Comparison of ENCODE assay signal across 30 cellular contexts in genomic region chr5:39586185-39586584, GRCh38.
DNase-seq lines count a peak whose midpoint lies in the region; ATAC-seq, FAIRE-seq and TF ChIP-seq lines count a peak whose summit lies in the region.
"Had no signal": no experiment of that assay in that cellular context is flagged by ENCODE, and none has a peak within 500 bp of the region (broad histone marks: within the 10 kb centered on the region; RNA-seq: fewer than 3 reads in every experiment).

No MANE protein-coding gene starts in this region.

- no peaks in the 10 kb centered on the region for H3K9me3 Mint-ChIP-seq in GM23338
- H3K9me3 Mint-ChIP-seq: CD14-positive monocyte; CD4-positive, alpha-beta memory T cell; CD4-positive, CD25-positive, alpha-beta regulatory T cell; CD8-positive, alpha-beta memory T cell had no signal

- H4K8ac ChIP-seq in H1 (ENCODE audit: extremely low read depth, insufficient read depth, low read length) (peak overlapping the region; percentile 4; the same call in 1 of the 2 replicates), neuronal stem cell (ENCODE audit: low read depth, low read length) (no peak overlapping the region)

- ATAC-seq in GM23338 (no peak), GM19324 (IDR thresholded peaks at IDR 0.05; ENCODE audit: low FRiP score, unreplicated experiment) (no peak)
- ATAC-seq: GM12878 had no signal

- no peak overlapping the region for H4K5ac ChIP-seq in H1 (ENCODE audit: insufficient read length, low read depth, low read length)

- no peak overlapping the region for H2BK5ac ChIP-seq in H1 (ENCODE audit: low read depth, low read length)
- H2BK5ac ChIP-seq in neuronal stem cell (ENCODE audit: low read length): no peak overlapping the region

- FAIRE-seq in bronchial epithelial cell (lab: Jason Lieb, UNC): peak; percentile 64
- FAIRE-seq in H1 (lab: Jason Lieb, UNC): no peak
- FAIRE-seq: A204.1, GM12878, GM12892, GM18507, GM19239 had no signal

- H2AK5ac ChIP-seq in H1 (ENCODE audit: low read depth, low read length) (no peak overlapping the region), neuronal stem cell (ENCODE audit: low read depth, low read length) (no peak overlapping the region)

- no peaks in the 10 kb centered on the region for H3K9me2 ChIP-seq in GM23338 (ENCODE audit: insufficient read depth)

- H3K79me1 ChIP-seq in H1 (ENCODE audit: low read depth, low read length) (no peaks in the 10 kb centered on the region), neuronal stem cell (ENCODE audit: low read depth, low read length) (no peaks in the 10 kb centered on the region)

- no peak overlapping the region for H3K4ac ChIP-seq in H1 (replicated peaks; ENCODE audit: insufficient read length, low read depth, low read length)
- no peak overlapping the region for H3K4ac ChIP-seq in neuronal stem cell (ENCODE audit: low read length)

- intact Hi-C loops in breast epithelium (cut with DNase I; ENCODE audit: low total_unique reads): no loop called here

- H3K9ac ChIP-seq in H1 (replicated peaks in 1 of 4; ENCODE audit: extremely low read depth in 1 of 4, low read depth in 3 of 4, low read length in 3 of 4) (no peak overlapping the region), neuronal stem cell (ENCODE audit: low read depth, low read length, poor library complexity) (no peak overlapping the region)
- H3K9ac ChIP-seq: BLaER1 had no signal

- no peak overlapping the region for H3K27ac Mint-ChIP-seq in GM23338
- H3K27ac Mint-ChIP-seq: CD14-positive monocyte; CD4-positive, CD25-positive, alpha-beta regulatory T cell; CD8-positive, alpha-beta memory T cell had no signal

- no peaks in the 10 kb centered on the region for H3K23me2 ChIP-seq in H1 (ENCODE audit: low read depth, low read length)

- TF ChIP-seq EP300 in H1 (IDR thresholded peaks at IDR 0.05; ENCODE audit: borderline replicate concordance in 1 of 2, low read depth in 2 of 2, low read length in 2 of 2): no peak

- H2BK120ac ChIP-seq in H1 (replicated peaks; ENCODE audit: low read depth, low read length) (no peak overlapping the region), neuronal stem cell (ENCODE audit: low read depth, low read length) (no peak overlapping the region)

- no peak overlapping the region for H2BK20ac ChIP-seq in H1 (ENCODE audit: low read length)

- no peak overlapping the region for H3K56ac ChIP-seq in H1 (replicated peaks; ENCODE audit: insufficient read length, low read depth, low read length)

- H3K27ac ChIP-seq in GM23338 (ENCODE audit: low read depth) (no peak overlapping the region), H1 (ENCODE audit: low read depth, low read length) (no peak overlapping the region), neuronal stem cell (replicated peaks; ENCODE audit: low read length) (no peak overlapping the region), breast epithelium (no peak overlapping the region)
- H3K27ac ChIP-seq: BLaER1 had no signal

- H2AFZ ChIP-seq in GM23338 (peak overlapping the region; percentile 39; the same call in 1 of the 2 replicates), H1 (ENCODE audit: low read length) (no peak overlapping the region), neuronal stem cell (ENCODE audit: low read length) (no peak overlapping the region)

- POLR2A ChIA-PET in H1 (lab: Charles Lee; ENCODE audit: partially characterized antibody): no interaction called here

- no peak overlapping the region for H3K23ac ChIP-seq in H1 (ENCODE audit: insufficient read length)
- no peak overlapping the region for H3K23ac ChIP-seq in neuronal stem cell (ENCODE audit: low read depth, low read length, poor library complexity)

- H3K18ac ChIP-seq in H1 (ENCODE audit: extremely low read depth, low read length) (no peak overlapping the region), neuronal stem cell (ENCODE audit: low read length) (peak overlapping the region; percentile 39)

- no peaks in the 10 kb centered on the region for H3K27me3 Mint-ChIP-seq in GM23338 (ENCODE audit: insufficient read depth, low read depth, poor library complexity)

- TF ChIP-seq RAD21 in H1 (IDR thresholded peaks at IDR 0.05 in 1 of 2, conservative IDR thresholded peaks at IDR 0.05 in 1 of 2; ENCODE audit: low read depth in 2 of 2, low read length in 2 of 2): no peak

- H2BK15ac ChIP-seq in H1 (ENCODE audit: low read length) (no peak overlapping the region), neuronal stem cell (ENCODE audit: low read length) (no peak overlapping the region)

- H3K36me3 ChIP-seq in GM23338 (ENCODE audit: insufficient read depth) (no peaks in the 10 kb centered on the region), bronchial epithelial cell (ENCODE audit: control insufficient read depth, insufficient read depth, low read length) (no peaks in the 10 kb centered on the region), H1 (ENCODE audit: control insufficient read depth in 2 of 4, insufficient read depth in 4 of 4, low read length in 3 of 4) (no peaks in the 10 kb centered on the region), neuronal stem cell (replicated peaks in 1 of 2; ENCODE audit: control insufficient read depth in 2 of 2, insufficient read depth in 2 of 2, low read length in 2 of 2) (no peaks in the 10 kb centered on the region), breast epithelium (no peaks in the 10 kb centered on the region)
- H3K36me3 ChIP-seq: BE2C, BLaER1 had no signal

- CTCF ChIA-PET in H1 (lab: Charles Lee; ENCODE audit: partially characterized antibody): interaction anchor here (2.7 kb wide), 1 partner anchor 13 kb away, joined by 16 read pairs; no protein-coding TSS in a partner anchor

- DNase-seq in GM23338 (ENCODE audit: low spot score) (no peak), bronchial epithelial cell (ENCODE audit: low read depth) (no peak), H1 (ENCODE audit: low read depth in 1 of 2, low spot score in 2 of 2) (no peak), neuronal stem cell (ENCODE audit: low spot score) (no peak), breast epithelium (ENCODE audit: low spot score in 2 of 2) (no peak), iPS-NIHi7 (ENCODE audit: extremely low spot score) (no peak), GOT3 (lab: John Stamatoyannopoulos, UW) (no peak)
- DNase-seq: 8988T; ACHN; BE2C; C1 segment of cervical spinal cord; CD4-positive, alpha-beta memory T cell; CD4-positive, CD25-positive, alpha-beta regulatory T cell; CD8-positive, alpha-beta memory T cell; COR-L47; DMS 273 treated with DMSO at 0.1 percent for 48 hours; DMS153; DMS53; DMS79; DND-41; EL; GDM1 had no signal

- H3K79me2 ChIP-seq in GM23338 (replicated peaks; ENCODE audit: insufficient read depth): no peaks in the 10 kb centered on the region
- H3K79me2 ChIP-seq in H1 (ENCODE audit: control insufficient read depth in 1 of 2, insufficient read depth in 2 of 2, low read length in 2 of 2): no peaks in the 10 kb centered on the region

- H3K9me3 ChIP-seq in H1 (ENCODE audit: insufficient read depth in 2 of 2, low read depth in 1 of 2, low read length in 1 of 2) (no peaks in the 10 kb centered on the region), neuronal stem cell (replicated peaks in 1 of 2; ENCODE audit: control insufficient read depth in 2 of 2, insufficient read depth in 1 of 2, low read depth in 1 of 2, low read length in 2 of 2) (no peaks in the 10 kb centered on the region), breast epithelium (no peaks in the 10 kb centered on the region)
- H3K9me3 ChIP-seq: BE2C, BLaER1 had no signal

- no peak overlapping the region for H4K91ac ChIP-seq in H1 (replicated peaks; ENCODE audit: insufficient read length, low read length)
- no peak overlapping the region for H4K91ac ChIP-seq in neuronal stem cell (ENCODE audit: low read depth, low read length, poor library complexity)

- 93% methylated on average over 9 of the region's 9 CpGs; no CpG with 5 or more reads in 1 of the 2 experiments for WGBS in H1 (ENCODE audit: extremely low coverage in 1 of 2, insufficient coverage in 1 of 2, insufficient read length in 1 of 2, insufficient replicate concordance in 2 of 2, low coverage in 1 of 2, low lambda C conversion rate in 2 of 2, missing lambda C conversion rate in 1 of 2), 2 experiments
- WGBS in neuronal stem cell (ENCODE audit: extremely low coverage in 2 of 2, insufficient read length in 2 of 2, insufficient replicate concordance in 1 of 2), 2 donors: no CpG with 5 or more reads among the region's 9 CpGs

- H3K4me3 Mint-ChIP-seq in GM23338: no peak overlapping the region
- H3K4me3 Mint-ChIP-seq: CD14-positive monocyte; CD4-positive, alpha-beta memory T cell; CD4-positive, CD25-positive, alpha-beta regulatory T cell; CD8-positive, alpha-beta memory T cell had no signal

- H4K20me1 ChIP-seq in GM23338 (replicated peaks; ENCODE audit: insufficient read depth) (no peaks in the 10 kb centered on the region), H1 (replicated peaks in 1 of 2; ENCODE audit: control insufficient read depth in 1 of 2, insufficient read depth in 2 of 2, low read length in 2 of 2) (no peaks in the 10 kb centered on the region)
- H4K20me1 ChIP-seq: BLaER1 had no signal

- H3K14ac ChIP-seq in H1 (ENCODE audit: insufficient read length): no peak overlapping the region
- no peak overlapping the region for H3K14ac ChIP-seq in neuronal stem cell (ENCODE audit: low read length)

- TF ChIP-seq CTCF in GM23338 (conservative IDR thresholded peaks at IDR 0.05; ENCODE audit: low read depth in 2 of 2) (no peak), bronchial epithelial cell (IDR thresholded peaks at IDR 0.05; ENCODE audit: insufficient read depth, low read length, severe bottlenecking) (no peak), H1 (IDR thresholded peaks at IDR 0.05; ENCODE audit: control extremely low read depth in 1 of 3, insufficient read depth in 1 of 3, low read depth in 1 of 3, low read length in 3 of 3) (no peak), breast epithelium (IDR thresholded peaks at IDR 0.05) (no peak)

- H3K4me1 ChIP-seq in GM23338 (ENCODE audit: insufficient read depth) (no peaks in the 10 kb centered on the region), H1 (replicated peaks in 1 of 4; ENCODE audit: control insufficient read depth in 3 of 4, insufficient read depth in 4 of 4, low read length in 3 of 4) (no peaks in the 10 kb centered on the region), neuronal stem cell (ENCODE audit: control insufficient read depth in 2 of 2, insufficient read depth in 1 of 2, low read depth in 1 of 2, low read length in 2 of 2) (no peaks in the 10 kb centered on the region), breast epithelium (no peaks in the 10 kb centered on the region)
- H3K4me1 ChIP-seq: BE2C had no signal

- H3K36me3 Mint-ChIP-seq in GM23338 (ENCODE audit: low read depth): no peaks in the 10 kb centered on the region
- H3K36me3 Mint-ChIP-seq: CD14-positive monocyte; CD4-positive, alpha-beta memory T cell; CD4-positive, CD25-positive, alpha-beta regulatory T cell; CD8-positive, alpha-beta memory T cell had no signal

- H3K4me1 Mint-ChIP-seq in GM23338: no peaks in the 10 kb centered on the region

- H3K4me3 ChIP-seq in GM23338: no peak overlapping the region
- no peak overlapping the region for H3K4me3 ChIP-seq in bronchial epithelial cell (ENCODE audit: low read depth, low read length)
- no peak overlapping the region for H3K4me3 ChIP-seq in H1 (ENCODE audit: extremely low read depth in 1 of 4, insufficient read depth in 2 of 4, low read depth in 3 of 4, low read length in 4 of 4)
- peak overlapping the region in 1 of 2 donors; percentile 48 for H3K4me3 ChIP-seq in neuronal stem cell (ENCODE audit: low read length in 2 of 2)
- no peak overlapping the region for H3K4me3 ChIP-seq in breast epithelium
- H3K4me3 ChIP-seq: BLaER1, GM12878 had no signal

- H3K27me3 ChIP-seq in GM23338 (ENCODE audit: insufficient read depth) (no peaks in the 10 kb centered on the region), bronchial epithelial cell (ENCODE audit: control insufficient read depth, insufficient read depth, low read length) (no peaks in the 10 kb centered on the region), H1 (replicated peaks in 1 of 4; ENCODE audit: control insufficient read depth in 3 of 4, extremely low read depth in 1 of 4, insufficient read depth in 3 of 4, low read length in 3 of 4) (no peaks in the 10 kb centered on the region), neuronal stem cell (ENCODE audit: control insufficient read depth in 3 of 3, insufficient read depth in 3 of 3, low read depth in 1 of 3, low read length in 3 of 3) (no peaks in the 10 kb centered on the region), breast epithelium (no peaks in the 10 kb centered on the region)
- H3K27me3 ChIP-seq: BLaER1 had no signal

- H3F3A ChIP-seq in GM23338 (replicated peaks; ENCODE audit: low read depth): no peaks in the 10 kb centered on the region

- H2BK12ac ChIP-seq in H1 (ENCODE audit: low read depth, low read length) (no peak overlapping the region), neuronal stem cell (ENCODE audit: low read length) (no peak overlapping the region)

- TF ChIP-seq POLR2A in H1 (IDR thresholded peaks at IDR 0.05; ENCODE audit: control extremely low read depth in 1 of 2, low read depth in 2 of 2, low read length in 2 of 2): no peak
- no peak for TF ChIP-seq POLR2A in breast epithelium (IDR thresholded peaks at IDR 0.05)

- H3K4me2 ChIP-seq in GM23338 (no peak overlapping the region), H1 (ENCODE audit: insufficient read depth in 1 of 2, low read depth in 2 of 2, low read length in 2 of 2) (no peak overlapping the region), neuronal stem cell (ENCODE audit: insufficient read depth, low read length, poor library complexity, severe bottlenecking) (no peak overlapping the region)
- H3K4me2 ChIP-seq: BLaER1 had no signal
